Comparison of ENCODE assay signal across 8 cellular contexts in the genomic region with DNA sequence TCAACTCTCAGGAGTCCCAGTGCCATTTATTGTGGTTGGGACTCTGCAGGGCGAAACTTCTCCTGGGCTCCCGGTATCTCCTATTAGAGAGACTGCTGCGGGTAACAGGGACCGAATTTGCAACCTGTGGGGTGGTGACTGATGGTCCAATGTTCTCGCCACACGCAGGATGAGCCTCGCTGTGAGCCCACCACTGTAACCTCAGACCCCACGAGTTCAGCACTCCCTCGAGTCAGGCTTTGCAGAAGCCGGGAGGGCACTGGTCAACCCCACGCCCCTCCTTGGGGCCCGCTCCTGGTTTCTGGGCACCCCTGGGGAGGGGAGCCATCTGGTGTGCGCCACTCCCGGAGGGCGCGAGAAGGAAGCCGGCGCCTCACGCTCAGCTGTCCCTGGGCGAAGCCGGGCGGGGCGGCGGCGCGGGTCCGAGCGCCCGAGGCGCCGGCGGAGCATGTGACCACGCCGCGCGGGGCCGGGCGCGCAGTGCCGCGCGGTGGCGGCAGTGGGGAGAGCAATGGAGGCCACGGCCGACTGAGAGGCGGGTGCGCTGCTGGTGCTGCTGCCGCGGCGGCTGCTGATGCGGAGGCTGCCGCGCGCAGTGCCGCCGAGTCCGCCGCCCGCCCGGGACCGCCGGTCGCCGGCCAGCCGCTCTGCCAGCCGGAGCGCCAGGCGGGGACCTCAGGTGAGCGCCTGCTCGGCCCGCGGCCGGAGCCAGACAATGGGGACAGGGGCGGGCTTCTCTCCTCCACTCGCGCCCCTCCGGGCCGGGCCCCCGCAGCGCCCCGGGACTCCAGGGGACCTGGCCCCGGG.
DNase-seq lines count a peak whose midpoint lies in the region; ATAC-seq and TF ChIP-seq lines count a peak whose summit lies in the region.

No MANE protein-coding gene starts in this region.

- H3K4me3 ChIP-seq in lower leg skin (ENCODE audit: low read depth, poor library complexity, severe bottlenecking), result peak overlapping the region; percentile 35

- no peak for TF ChIP-seq POLR2A in lower leg skin (IDR thresholded peaks at IDR 0.05)

- DNase-seq in AG08396 (ENCODE audit: low spot score) (peak; percentile 81), NCI-H146 treated with DMSO at 0.1 percent for 48 hours (lab: John Stamatoyannopoulos, UW; ENCODE audit: unreplicated experiment) (peak; percentile 69), UCSD-AML1 (lab: John Stamatoyannopoulos, UW; ENCODE audit: unreplicated experiment) (peak; percentile 78), dermis microvascular lymphatic vessel endothelial cell (ENCODE audit: low read depth in 2 of 2) (peak; percentile 23 to 73), lower leg skin (ENCODE audit: low spot score in 2 of 2) (peak in 1 of 2 donors; percentile 15)
- DNase-seq in stimulated activated CD4-positive, alpha-beta T cell treated with anti-CD3 and anti-CD28 coated beads, Interleukin-4, amount 100 ng/mL, for 48 hours (ENCODE audit: low read depth in 2 of 2), result peak; percentile 42 to 56

- WGBS in lower leg skin, 2 donors, result 1 to 3% methylated on average over 9 of the region's 82 CpGs

- intact Hi-C loops in lower leg skin (cut with DNase I; ENCODE audit: low total_unique reads), result no loop called here

- TF ChIP-seq CTCF in lower leg skin (IDR thresholded peaks at IDR 0.05), result no peak

- ATAC-seq in GM18508 (IDR thresholded peaks at IDR 0.05; ENCODE audit: insufficient read depth, unreplicated experiment), result peak; percentile 69
- peak; percentile 87 for ATAC-seq in HG02943 (IDR thresholded peaks at IDR 0.05; ENCODE audit: low read depth, unreplicated experiment)
